In genomic region chr15:40323953-40324937, GRCh38 we compare ENCODE assay signal across 1 cellular context.
A peak's percentile ranks its signal among the peaks of the same experiment; 100 is the strongest.
TF ChIP-seq lines count a peak whose summit lies in the region.

No MANE protein-coding gene starts in this region.

TF ChIP-seq in H1, 55 proteins besides CTCF, POLR2A, EP300 and RAD21:
- no peak for TF ChIP-seq SAP30 (IDR thresholded peaks at IDR 0.05; ENCODE audit: insufficient read depth, insufficient replicate concordance, low read length)
- 0 out of 2 replicates have a peak, but pooled peaks have one; percentile 20 for TF ChIP-seq RBBP5 (IDR thresholded peaks at IDR 0.05; ENCODE audit: borderline replicate concordance, low read depth, low read length)
- TF ChIP-seq E2F6 (IDR thresholded peaks at IDR 0.05) = 0 out of 2 replicates have a peak, but pooled peaks have one; percentile 49
- TF ChIP-seq TAF7 (optimal IDR thresholded peaks at IDR 0.05; ENCODE audit: borderline replicate concordance, low read depth, low read length) = no peak
- TF ChIP-seq EGR1 (IDR thresholded peaks at IDR 0.05; ENCODE audit: borderline replicate concordance, low read depth, low read length) = no peak
- TF ChIP-seq YY1 (IDR thresholded peaks at IDR 0.05; ENCODE audit: low read depth, low read length) = peak; percentile 76; the same call in 1 of the 2 replicates
- TF ChIP-seq FOSL1 (IDR thresholded peaks at IDR 0.05; ENCODE audit: insufficient read depth, low read depth, low read length) = no peak
- no peak for TF ChIP-seq CREB1 (IDR thresholded peaks at IDR 0.05)
- TF ChIP-seq JUN (IDR thresholded peaks at IDR 0.05; ENCODE audit: low read depth, low read length) = no peak
- TF ChIP-seq CTBP2 (IDR thresholded peaks at IDR 0.05; ENCODE audit: borderline replicate concordance, insufficient read depth, insufficient read length, low read length) = peak; percentile 29
- TF ChIP-seq TAF1 (IDR thresholded peaks at IDR 0.05; ENCODE audit: low read depth, low read length) = 0 out of 2 replicates have a peak, but pooled peaks have one; percentile 3
- no peak for TF ChIP-seq SP4 (IDR thresholded peaks at IDR 0.05; ENCODE audit: low read length)
- TF ChIP-seq TCF12 (IDR thresholded peaks at IDR 0.05; ENCODE audit: low read depth, low read length) = no peak
- peak; percentile 87 for TF ChIP-seq KDM4A (IDR thresholded peaks at IDR 0.05; ENCODE audit: low read depth, low read length, severe bottlenecking)
- TF ChIP-seq CBX8 (IDR thresholded peaks at IDR 0.05; ENCODE audit: borderline replicate concordance, low read depth, low read length) = no peak
- TF ChIP-seq PHF8 (conservative IDR thresholded peaks at IDR 0.05; ENCODE audit: low read depth, low read length) = no peak
- no peak for TF ChIP-seq ATF3 (IDR thresholded peaks at IDR 0.05; ENCODE audit: insufficient read depth, low read depth, low read length)
- TF ChIP-seq SIX5 (IDR thresholded peaks at IDR 0.05; ENCODE audit: low read depth, low read length) = no peak
